ENCODE assay signal across 9 cellular contexts in genomic region chr9:755454-756381, GRCh38.
DNase-seq lines count a peak whose midpoint lies in the region.
"Had no signal": no experiment of that assay in that cellular context is flagged by ENCODE, and none has a peak within 500 bp of the region (broad histone marks: within the 10 kb centered on the region; RNA-seq: fewer than 3 reads in every experiment).

No MANE protein-coding gene starts in this region.

- H2BK12ac ChIP-seq in mesenchymal stem cell (ENCODE audit: low read length in 2 of 2): peak overlapping the region; percentile 8 to 9

- H3K4me1 Mint-ChIP-seq in activated naive CD8-positive, alpha-beta T cell treated with anti-CD3 and anti-CD28 coated beads for 36 hours: peaks cover 26% of the 10 kb centered on the region

- peaks cover 3% of the 10 kb centered on the region for H3K36me3 Mint-ChIP-seq in activated naive CD8-positive, alpha-beta T cell treated with anti-CD3 and anti-CD28 coated beads for 36 hours
- H3K36me3 Mint-ChIP-seq: natural killer cell had no signal

- no peak overlapping the region for H2BK15ac ChIP-seq in mesenchymal stem cell (ENCODE audit: low read depth, poor library complexity, severe bottlenecking)

- peaks cover 22% of the 10 kb centered on the region for H3K4me1 ChIP-seq in mesenchymal stem cell (ENCODE audit: control insufficient read depth, insufficient read depth, low read depth, low read length)

- H2AFZ ChIP-seq in mesenchymal stem cell (ENCODE audit: low read depth, low read length): no peak overlapping the region

- no peaks in the 10 kb centered on the region for H3K27me3 ChIP-seq in mesenchymal stem cell (ENCODE audit: control insufficient read depth in 1 of 2, insufficient read depth in 1 of 2, low read length in 2 of 2)

- peak overlapping the region; percentile 5 for H4K91ac ChIP-seq in mesenchymal stem cell (ENCODE audit: low read length)

- no peak overlapping the region for H3K4me3 Mint-ChIP-seq in activated naive CD8-positive, alpha-beta T cell treated with anti-CD3 and anti-CD28 coated beads for 36 hours
- H3K4me3 Mint-ChIP-seq: natural killer cell had no signal

- H3K4ac ChIP-seq in mesenchymal stem cell (ENCODE audit: low read depth in 1 of 2, low read length in 2 of 2): peak overlapping the region in 1 of 2 experiments; percentile 60

- peak overlapping the region; percentile 28 for H3K9ac ChIP-seq in mesenchymal stem cell (ENCODE audit: low read length)

- H3K14ac ChIP-seq in mesenchymal stem cell (ENCODE audit: low read length in 2 of 2): no peak overlapping the region

- no peak overlapping the region for H3K4me3 ChIP-seq in mesenchymal stem cell (ENCODE audit: insufficient read depth in 1 of 2, low read depth in 1 of 2, low read length in 2 of 2)

- peak overlapping the region; percentile 59 for H4K8ac ChIP-seq in mesenchymal stem cell (ENCODE audit: low read length)

- H3K27me3 Mint-ChIP-seq in activated naive CD8-positive, alpha-beta T cell treated with anti-CD3 and anti-CD28 coated beads for 36 hours: peaks cover 10% of the 10 kb centered on the region

- no peak overlapping the region for H2BK120ac ChIP-seq in mesenchymal stem cell (ENCODE audit: low read depth, low read length)

- no peak overlapping the region for H3K27ac Mint-ChIP-seq in activated naive CD8-positive, alpha-beta T cell treated with anti-CD3 and anti-CD28 coated beads for 36 hours
- H3K27ac Mint-ChIP-seq: natural killer cell had no signal

- H3K4me2 ChIP-seq in mesenchymal stem cell (ENCODE audit: low read length, poor library complexity, severe bottlenecking): no peak overlapping the region

- no peak overlapping the region for H3K23ac ChIP-seq in mesenchymal stem cell (ENCODE audit: low read length in 2 of 2)

- no peaks in the 10 kb centered on the region for H3K9me3 Mint-ChIP-seq in activated naive CD8-positive, alpha-beta T cell treated with anti-CD3 and anti-CD28 coated beads for 36 hours
- H3K9me3 Mint-ChIP-seq: natural killer cell had no signal

- no peaks in the 10 kb centered on the region for H3K9me3 ChIP-seq in mesenchymal stem cell (ENCODE audit: control insufficient read depth, low read length)

- no peaks in the 10 kb centered on the region for H3K79me1 ChIP-seq in mesenchymal stem cell (replicated peaks; ENCODE audit: low read length, poor library complexity, severe bottlenecking)

- H3K18ac ChIP-seq in mesenchymal stem cell (ENCODE audit: low read depth in 1 of 2, low read length in 2 of 2): peak overlapping the region; percentile 14 to 40

- H2BK5ac ChIP-seq in mesenchymal stem cell (ENCODE audit: low read depth, low read length, poor library complexity, severe bottlenecking): no peak overlapping the region

- WGBS in mesenchymal stem cell: 79% methylated on average over 12 of the region's 12 CpGs

- H3K27ac ChIP-seq in mesenchymal stem cell (ENCODE audit: low read length, poor library complexity, severe bottlenecking): peak overlapping the region; percentile 4

- DNase-seq in ELF-1 (ENCODE audit: low read depth, low spot score): peak; percentile 40
- DNase-seq in HT1080 (ENCODE audit: low read depth): peak; percentile 98
- DNase-seq in activated naive CD8-positive, alpha-beta T cell treated with anti-CD3 and anti-CD28 coated beads for 36 hours: peak; percentile 22
- DNase-seq in mesenchymal stem cell: peak; percentile 95
- no peak for DNase-seq in ecto neural progenitor cell (ENCODE audit: low spot score)
- DNase-seq in T-helper 9 cell: no peak
- DNase-seq in DMS79 (lab: John Stamatoyannopoulos, UW): no peak
- DNase-seq in stimulated activated CD4-positive, alpha-beta T cell treated with anti-CD3 and anti-CD28 coated beads, Interleukin-15, amount 100 ng/mL, for 24 hours: no peak
- DNase-seq: natural killer cell had no signal

- H2AK5ac ChIP-seq in mesenchymal stem cell (ENCODE audit: low read length, severe bottlenecking): no peak overlapping the region

- no peaks in the 10 kb centered on the region for H3K36me3 ChIP-seq in mesenchymal stem cell (ENCODE audit: control insufficient read depth in 1 of 2, insufficient read depth in 2 of 2, low read depth in 1 of 2, low read length in 2 of 2)

Comparison
In these comparisons a context has a peak if more than half of its experiments do, and no peak if none do; other contexts are left out.
1. DNase-seq: peak in ELF-1 (single experiment), HT1080 (single experiment), activated naive CD8-positive, alpha-beta T cell treated with anti-CD3 and anti-CD28 coated beads for 36 hours (single experiment) and mesenchymal stem cell (single experiment); none in ecto neural progenitor cell (single experiment), T-helper 9 cell (single experiment), DMS79 (single experiment) and stimulated activated CD4-positive, alpha-beta T cell treated with anti-CD3 and anti-CD28 coated beads, Interleukin-15, amount 100 ng/mL, for 24 hours (single experiment).